Comparison of ENCODE assay signal across 17 cellular contexts in the genomic region with DNA sequence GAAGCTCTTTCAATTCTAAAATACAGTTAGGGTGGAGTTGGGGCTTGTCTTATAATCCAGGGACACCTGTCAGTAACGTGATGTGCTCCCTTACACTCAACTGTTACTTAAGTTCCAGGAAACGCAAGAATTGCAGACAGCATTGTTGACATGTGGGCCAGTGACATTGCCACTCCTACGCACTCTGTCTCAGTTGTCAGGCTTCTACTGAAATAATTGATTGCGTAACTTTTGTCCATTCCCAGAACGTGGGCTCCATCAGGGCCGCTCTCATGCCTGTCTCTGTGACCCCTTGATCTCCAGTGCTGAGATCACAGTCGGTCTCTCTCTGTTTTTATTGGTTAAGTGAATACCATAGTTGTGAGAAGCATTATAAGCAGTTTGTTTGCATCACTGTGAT.
"Had no signal": no experiment of that assay in that cellular context is flagged by ENCODE, and none has a peak within 500 bp of the region (broad histone marks: within the 10 kb centered on the region; RNA-seq: fewer than 3 reads in every experiment).

No MANE protein-coding gene starts in this region.

- FAIRE-seq: keratinocyte, small intestine had no signal

- H3K27me3 ChIP-seq: right atrium auricular region, suprapubic skin, thyroid gland, uterus had no signal

- H3K27ac ChIP-seq: epithelial cell of prostate, esophagus squamous epithelium, gastroesophageal sphincter, left ventricle myocardium inferior, lower lobe of right lung, right atrium auricular region, suprapubic skin, thyroid gland, uterus had no signal

- H3K4me3 ChIP-seq: esophagus squamous epithelium, gastroesophageal sphincter, left ventricle myocardium inferior, lower lobe of right lung, right atrium auricular region, suprapubic skin, thyroid gland, uterus had no signal

- H3K36me3 ChIP-seq: esophagus squamous epithelium, gastroesophageal sphincter, left ventricle myocardium inferior, lower lobe of right lung, right atrium auricular region, suprapubic skin, thyroid gland, uterus had no signal

- H3K9me3 ChIP-seq: esophagus squamous epithelium, gastroesophageal sphincter, left ventricle myocardium inferior, lower lobe of right lung, right atrium auricular region, suprapubic skin, thyroid gland, uterus had no signal

- DNase-seq: effector memory CD4-positive, alpha-beta T cell; esophagus squamous epithelium; foreskin fibroblast; glutamatergic neuron; left ventricle myocardium inferior; lower lobe of right lung; natural killer cell; small intestine; stimulated activated CD4-positive, alpha-beta T cell treated with anti-CD3 and anti-CD28 coated beads, Interleukin-12 subunit alpha, Interleukin-12 subunit beta, amount 100 ng/mL, for 4 hours; stimulated activated naive CD4-positive, alpha-beta T cell treated with Interleukin-2 at 50 U/mL for 16 hours; thyroid gland; uterus had no signal

- H3K4me1 ChIP-seq: esophagus squamous epithelium, gastroesophageal sphincter, left ventricle myocardium inferior, lower lobe of right lung, right atrium auricular region, suprapubic skin, thyroid gland, uterus had no signal
